In genomic region chr12:32021346-32021773, GRCh38 we compare ENCODE assay signal across 23 cellular contexts.
A peak's percentile ranks its signal among the peaks of the same experiment; 100 is the strongest.
DNase-seq lines count a peak whose midpoint lies in the region; ATAC-seq, FAIRE-seq and TF ChIP-seq lines count a peak whose summit lies in the region.
"Had no signal": no experiment of that assay in that cellular context is flagged by ENCODE, and none has a peak within 500 bp of the region (broad histone marks: within the 10 kb centered on the region; RNA-seq: fewer than 3 reads in every experiment).

No MANE protein-coding gene starts in this region.

- H2BK5ac ChIP-seq in H9 (ENCODE audit: insufficient read length, low read length) (no peak overlapping the region), H1 (ENCODE audit: low read depth, low read length) (peak overlapping the region; percentile 76; the same call in 1 of the 2 replicates)

- no peak for TF ChIP-seq RAD21 in H1 (IDR thresholded peaks at IDR 0.05 in 1 of 2, conservative IDR thresholded peaks at IDR 0.05 in 1 of 2; ENCODE audit: low read depth in 2 of 2, low read length in 2 of 2)

- H3K27me3 ChIP-seq in H9 (ENCODE audit: insufficient read depth, low read length) (no peaks in the 10 kb centered on the region), H1 (replicated peaks in 1 of 4; ENCODE audit: control insufficient read depth in 3 of 4, extremely low read depth in 1 of 4, insufficient read depth in 3 of 4, low read length in 3 of 4) (no peaks in the 10 kb centered on the region)

- H2AK5ac ChIP-seq in H9 (ENCODE audit: insufficient read length, low read length) = peak overlapping the region; percentile 94
- H2AK5ac ChIP-seq in H1 (ENCODE audit: low read depth, low read length) = peak overlapping the region; percentile 92; the same call in 1 of the 2 replicates

- H4K5ac ChIP-seq in H9 (ENCODE audit: insufficient read length, low read depth, low read length) (no peak overlapping the region), H1 (ENCODE audit: insufficient read length, low read depth, low read length) (no peak overlapping the region)

- H2BK15ac ChIP-seq in H9 (ENCODE audit: low read depth, low read length) = peak overlapping the region; percentile 85; the same call in 1 of the 2 replicates
- peak overlapping the region; percentile 94; the same call in 1 of the 2 replicates for H2BK15ac ChIP-seq in H1 (ENCODE audit: low read length)

- H4K8ac ChIP-seq in H9 (replicated peaks; ENCODE audit: insufficient read length, low read depth, low read length) (no peak overlapping the region), H1 (ENCODE audit: extremely low read depth, insufficient read depth, low read length) (peak overlapping the region; percentile 36; the same call in 1 of the 2 replicates)

- no peak overlapping the region for H2AFZ ChIP-seq in H9 (ENCODE audit: low read length)
- H2AFZ ChIP-seq in H1 (ENCODE audit: low read length) = no peak overlapping the region

- H3K79me2 ChIP-seq in H9 (ENCODE audit: insufficient read depth, low read length) (no peaks in the 10 kb centered on the region), H1 (ENCODE audit: control insufficient read depth in 1 of 2, insufficient read depth in 2 of 2, low read length in 2 of 2) (no peaks in the 10 kb centered on the region)

- no peak for ATAC-seq in stimulated activated effector memory CD8-positive, alpha-beta T cell treated with anti-CD3 and anti-CD28 coated beads, Interleukin-12 subunit alpha, Interleukin-12 subunit beta, amount 100 ng/mL, for 72 hours
- ATAC-seq in HG02642 (IDR thresholded peaks at IDR 0.05; ENCODE audit: poor library complexity, unreplicated experiment) (no peak), GM19035 (IDR thresholded peaks at IDR 0.05; ENCODE audit: unreplicated experiment) (no peak)
- ATAC-seq: A549, PC-3 had no signal

- CTCF ChIA-PET in H1 (lab: Charles Lee; ENCODE audit: partially characterized antibody) = interaction anchor here (0.6 to 1.2 kb wide), 3 partner anchors 13 to 384 kb away, joined by 3 to 6 read pairs (median 3); no protein-coding TSS in a partner anchor

- H3K23ac ChIP-seq in H9 (ENCODE audit: insufficient read length, low read depth, low read length) = no peak overlapping the region
- no peak overlapping the region for H3K23ac ChIP-seq in H1 (ENCODE audit: insufficient read length)

- no peak overlapping the region for H3T11ph ChIP-seq in H9 (ENCODE audit: low read length)

- no peaks in the 10 kb centered on the region for H4K20me1 ChIP-seq in H9 (ENCODE audit: control insufficient read depth, insufficient read depth, insufficient read length)
- H4K20me1 ChIP-seq in H1 (replicated peaks in 1 of 2; ENCODE audit: control insufficient read depth in 1 of 2, insufficient read depth in 2 of 2, low read length in 2 of 2) = no peaks in the 10 kb centered on the region

- TF ChIP-seq CTCF in H9 (conservative IDR thresholded peaks at IDR 0.05) (no peak), H1 (IDR thresholded peaks at IDR 0.05; ENCODE audit: control extremely low read depth in 1 of 3, insufficient read depth in 1 of 3, low read depth in 1 of 3, low read length in 3 of 3) (no peak)

- H3K36me3 Mint-ChIP-seq in activated T-cell treated with anti-CD3 and anti-CD28 coated beads, Interleukin-2, amount 50 U/mL, for 24 hours (ENCODE audit: low read depth) = peaks cover 1% of the 10 kb centered on the region
- H3K36me3 Mint-ChIP-seq in H9 (ENCODE audit: insufficient read depth in 1 of 3, low read depth in 3 of 3) = peaks cover 9 to 17% (median 11%) of the 10 kb centered on the region in 3 experiments
- H3K36me3 Mint-ChIP-seq in stimulated activated effector memory CD8-positive, alpha-beta T cell treated with anti-CD3 and anti-CD28 coated beads, Interleukin-12 subunit alpha, Interleukin-12 subunit beta, amount 100 ng/mL, for 72 hours = no peaks in the 10 kb centered on the region
- H3K36me3 Mint-ChIP-seq: CD14-positive monocyte had no signal

- no peak overlapping the region for H3K9ac ChIP-seq in H9 (ENCODE audit: extremely low read depth, insufficient read length, low read length)
- no peak overlapping the region for H3K9ac ChIP-seq in H1 (replicated peaks in 1 of 4; ENCODE audit: extremely low read depth in 1 of 4, low read depth in 3 of 4, low read length in 3 of 4)

- H3K18ac ChIP-seq in H9 (ENCODE audit: insufficient read length, low read depth, low read length) (no peak overlapping the region), H1 (ENCODE audit: extremely low read depth, low read length) (peak overlapping the region; percentile 44; the same call in 1 of the 2 replicates)

- H3K4me3 Mint-ChIP-seq in activated T-cell treated with anti-CD3 and anti-CD28 coated beads, Interleukin-2, amount 50 U/mL, for 24 hours = no peak overlapping the region
- H3K4me3 Mint-ChIP-seq in H9 = no peak overlapping the region; a peak in 1 of 5 replicates
- no peak overlapping the region for H3K4me3 Mint-ChIP-seq in stimulated activated effector memory CD8-positive, alpha-beta T cell treated with anti-CD3 and anti-CD28 coated beads, Interleukin-12 subunit alpha, Interleukin-12 subunit beta, amount 100 ng/mL, for 72 hours
- H3K4me3 Mint-ChIP-seq: B cell, CD14-positive monocyte, HFFc6 had no signal

- H3K27ac ChIP-seq in H9 (ENCODE audit: insufficient read length, low read depth, low read length) = no peak overlapping the region
- no peak overlapping the region for H3K27ac ChIP-seq in H1 (ENCODE audit: low read depth, low read length)
- H3K27ac ChIP-seq: A549 had no signal

- no peak for FAIRE-seq in H1 (lab: Jason Lieb, UNC)
- FAIRE-seq: A549, GM19239 had no signal

- H3K79me1 ChIP-seq in H9 (ENCODE audit: insufficient read depth, low read depth, low read length, poor library complexity, severe bottlenecking) (no peaks in the 10 kb centered on the region), H1 (ENCODE audit: low read depth, low read length) (no peaks in the 10 kb centered on the region)

- H2BK20ac ChIP-seq in H9 (ENCODE audit: low read depth, low read length, poor library complexity, severe bottlenecking) = no peak overlapping the region
- H2BK20ac ChIP-seq in H1 (ENCODE audit: low read length) = peak overlapping the region; percentile 95

- H3K4me1 Mint-ChIP-seq in activated T-cell treated with anti-CD3 and anti-CD28 coated beads, Interleukin-2, amount 50 U/mL, for 24 hours (ENCODE audit: low read depth) = peaks cover 29% of the 10 kb centered on the region
- H3K4me1 Mint-ChIP-seq in H9 = peaks cover 41 to 44% of the 10 kb centered on the region in 2 experiments
- H3K4me1 Mint-ChIP-seq in stimulated activated effector memory CD8-positive, alpha-beta T cell treated with anti-CD3 and anti-CD28 coated beads, Interleukin-12 subunit alpha, Interleukin-12 subunit beta, amount 100 ng/mL, for 72 hours = peaks cover 34% of the 10 kb centered on the region
- H3K4me1 Mint-ChIP-seq: CD14-positive monocyte had no signal

- TF ChIP-seq POLR2A in H1 (IDR thresholded peaks at IDR 0.05; ENCODE audit: control extremely low read depth in 1 of 2, low read depth in 2 of 2, low read length in 2 of 2) = no peak

- H4K91ac ChIP-seq in H9 (ENCODE audit: insufficient read length, low read depth, low read length) (no peak overlapping the region), H1 (replicated peaks; ENCODE audit: insufficient read length, low read length) (peak overlapping the region; percentile 78)

- no peak for TF ChIP-seq EP300 in H1 (IDR thresholded peaks at IDR 0.05; ENCODE audit: borderline replicate concordance in 1 of 2, low read depth in 2 of 2, low read length in 2 of 2)

- H3K4ac ChIP-seq in H9 (ENCODE audit: low read depth, low read length) (no peak overlapping the region; the same call in 1 of the 2 replicates), H1 (replicated peaks; ENCODE audit: insufficient read length, low read depth, low read length) (no peak overlapping the region)

- no CpG with 5 or more reads among the region's 2 CpGs for WGBS in H9 (ENCODE audit: extremely low coverage, insufficient read length, low lambda C conversion rate)
- 91% methylated on average over 2 of the region's 2 CpGs; no CpG with 5 or more reads in 1 of the 2 experiments for WGBS in H1 (ENCODE audit: extremely low coverage in 1 of 2, insufficient coverage in 1 of 2, insufficient read length in 1 of 2, insufficient replicate concordance in 2 of 2, low coverage in 1 of 2, low lambda C conversion rate in 2 of 2, missing lambda C conversion rate in 1 of 2), 2 experiments

- POLR2A ChIA-PET in H1 (lab: Charles Lee; ENCODE audit: partially characterized antibody) = interaction anchor here (1.3 kb wide), 1 partner anchor 20 kb away, joined by 3 read pairs; no protein-coding TSS in a partner anchor

- H3K4me2 ChIP-seq in H9 (ENCODE audit: insufficient read depth, insufficient read length, low read length) (no peak overlapping the region), H1 (ENCODE audit: insufficient read depth in 1 of 2, low read depth in 2 of 2, low read length in 2 of 2) (no peak overlapping the region)
- H3K4me2 ChIP-seq: A549 had no signal

- H3K27me3 Mint-ChIP-seq in activated T-cell treated with anti-CD3 and anti-CD28 coated beads, Interleukin-2, amount 50 U/mL, for 24 hours = no peaks in the 10 kb centered on the region
- no peaks in the 10 kb centered on the region for H3K27me3 Mint-ChIP-seq in H9 (ENCODE audit: low read depth)
- H3K27me3 Mint-ChIP-seq: B cell had no signal

- no peaks in the 10 kb centered on the region for H3K36me3 ChIP-seq in H1 (ENCODE audit: control insufficient read depth in 2 of 4, insufficient read depth in 4 of 4, low read length in 3 of 4)

- H3K4me1 ChIP-seq in H9 (ENCODE audit: insufficient read depth, low read length) (peaks cover 4% of the 10 kb centered on the region; the same call in 1 of the 2 replicates), H1 (replicated peaks in 1 of 4; ENCODE audit: control insufficient read depth in 3 of 4, insufficient read depth in 4 of 4, low read length in 3 of 4) (peaks cover 0 to 19% (median 8%) of the 10 kb centered on the region in 4 experiments; a peak in 4 of 7 replicates)
- H3K4me1 ChIP-seq: A549 had no signal

- H3K23me2 ChIP-seq in H9 (ENCODE audit: insufficient read length, low read depth, low read length, poor library complexity, severe bottlenecking) = no peaks in the 10 kb centered on the region
- no peaks in the 10 kb centered on the region for H3K23me2 ChIP-seq in H1 (ENCODE audit: low read depth, low read length)

- H2BK12ac ChIP-seq in H9 (ENCODE audit: insufficient read length, low read depth, low read length) = no peak overlapping the region
- peak overlapping the region; percentile 68; the same call in 1 of the 2 replicates for H2BK12ac ChIP-seq in H1 (ENCODE audit: low read depth, low read length)

- peaks cover 5% of the 10 kb centered on the region for H3K9me3 Mint-ChIP-seq in activated T-cell treated with anti-CD3 and anti-CD28 coated beads, Interleukin-2, amount 50 U/mL, for 24 hours
- H3K9me3 Mint-ChIP-seq in H9 = peaks cover 11 to 15% of the 10 kb centered on the region in 2 experiments
- H3K9me3 Mint-ChIP-seq in stimulated activated effector memory CD8-positive, alpha-beta T cell treated with anti-CD3 and anti-CD28 coated beads, Interleukin-12 subunit alpha, Interleukin-12 subunit beta, amount 100 ng/mL, for 72 hours = no peaks in the 10 kb centered on the region
- H3K9me3 Mint-ChIP-seq: HFFc6 had no signal

- peak overlapping the region; percentile 37 for H3K27ac Mint-ChIP-seq in activated T-cell treated with anti-CD3 and anti-CD28 coated beads, Interleukin-2, amount 50 U/mL, for 24 hours
- peak overlapping the region in 2 of 3 experiments; percentile 40 to 90; a peak in 3 of 7 replicates for H3K27ac Mint-ChIP-seq in H9
- peak overlapping the region; percentile 26 for H3K27ac Mint-ChIP-seq in stimulated activated effector memory CD8-positive, alpha-beta T cell treated with anti-CD3 and anti-CD28 coated beads, Interleukin-12 subunit alpha, Interleukin-12 subunit beta, amount 100 ng/mL, for 72 hours
- H3K27ac Mint-ChIP-seq: B cell, HFFc6 had no signal

- H3K14ac ChIP-seq in H9 (ENCODE audit: insufficient read depth, low read length) (no peak overlapping the region), H1 (ENCODE audit: insufficient read length) (no peak overlapping the region)

- no peak overlapping the region for H2BK120ac ChIP-seq in H9 (ENCODE audit: low read depth, low read length, poor library complexity, severe bottlenecking)
- H2BK120ac ChIP-seq in H1 (replicated peaks; ENCODE audit: low read depth, low read length) = peak overlapping the region; percentile 68

- H3K56ac ChIP-seq in H9 (ENCODE audit: insufficient read length, low read depth, low read length) (no peak overlapping the region), H1 (replicated peaks; ENCODE audit: insufficient read length, low read depth, low read length) (no peak overlapping the region)

- H3K9me3 ChIP-seq in H9 (ENCODE audit: control insufficient read depth, low read depth, low read length) (no peaks in the 10 kb centered on the region), H1 (ENCODE audit: insufficient read depth in 2 of 2, low read depth in 1 of 2, low read length in 1 of 2) (peaks cover 0 to 5% of the 10 kb centered on the region in 2 experiments; a peak in 1 of 4 replicates)
- H3K9me3 ChIP-seq: A549 had no signal

- H3K4me3 ChIP-seq in H1 (ENCODE audit: extremely low read depth in 1 of 4, insufficient read depth in 2 of 4, low read depth in 3 of 4, low read length in 4 of 4) = no peak overlapping the region
- H3K4me3 ChIP-seq: A549 had no signal

- DNase-seq in activated T-cell treated with anti-CD3 and anti-CD28 coated beads, Interleukin-2, amount 50 U/mL, for 24 hours = no peak
- DNase-seq in activated T-cell treated with anti-CD3 and anti-CD28 coated beads for 4 hours = no peak
- no peak for DNase-seq in H9
- no peak for DNase-seq in H1 (ENCODE audit: low read depth in 1 of 2, low spot score in 2 of 2)
- no peak for DNase-seq in stimulated activated effector memory CD8-positive, alpha-beta T cell treated with anti-CD3 and anti-CD28 coated beads, Interleukin-12 subunit alpha, Interleukin-12 subunit beta, amount 100 ng/mL, for 72 hours (ENCODE audit: low spot score in 2 of 2)
- DNase-seq: EL, GF-D8, H7, HFFc6, MM.1S, NCI-H1048, NCI-H1417 treated with DMSO at 0.1 percent for 48 hours, NCI-H187, NCI-H446, NCI-H526, PC-3, Right ventricle myocardium superior had no signal
